ENCODE assay signal across 3 cellular contexts in genomic region chr1:28758420-28758819, GRCh38.
TF ChIP-seq lines count a peak whose summit lies in the region.

No MANE protein-coding gene starts in this region.

TF ChIP-seq in SK-N-SH, 30 proteins besides CTCF, POLR2A, EP300 and RAD21:
- TF ChIP-seq ELF1 (IDR thresholded peaks at IDR 0.05) (no peak), POLR2AphosphoS5 (IDR thresholded peaks at IDR 0.05; ENCODE audit: low read depth, low read length) (0 out of 2 replicates have a peak, but pooled peaks have one; percentile 17)

TF ChIP-seq in SK-N-SH treated with all-trans-retinoic acid at 6 μM for 48 hours, 23 proteins besides CTCF, POLR2A, EP300 and RAD21:
- no peak for TF ChIP-seq ISL1 (CRISPR knock-in tag; IDR thresholded peaks at IDR 0.05)
- TF ChIP-seq CREB5 (CRISPR knock-in tag; IDR thresholded peaks at IDR 0.05; ENCODE audit: low read depth), result no peak
- no peak for TF ChIP-seq SNAI2 (CRISPR knock-in tag; IDR thresholded peaks at IDR 0.05)
- no peak for TF ChIP-seq ZFP30 (CRISPR knock-in tag; IDR thresholded peaks at IDR 0.05)
- no peak for TF ChIP-seq CSRNP3 (CRISPR knock-in tag; IDR thresholded peaks at IDR 0.05)
- no peak for TF ChIP-seq TCF4 (CRISPR knock-in tag; IDR thresholded peaks at IDR 0.05; ENCODE audit: borderline replicate concordance)
- no peak for TF ChIP-seq RARB (CRISPR knock-in tag; IDR thresholded peaks at IDR 0.05)
- no peak for TF ChIP-seq BACH2 (CRISPR knock-in tag; IDR thresholded peaks at IDR 0.05; ENCODE audit: borderline replicate concordance)
- TF ChIP-seq ARNTL (CRISPR knock-in tag; IDR thresholded peaks at IDR 0.05; ENCODE audit: borderline replicate concordance, low read depth), result no peak
- TF ChIP-seq CSDC2 (CRISPR knock-in tag; IDR thresholded peaks at IDR 0.05), result no peak

TF ChIP-seq in HepG2, 621 proteins besides CTCF, POLR2A, EP300 and RAD21:
- TF ChIP-seq PPARG (CRISPR knock-in tag; conservative IDR thresholded peaks at IDR 0.05) (no peak), RBM22 (optimal IDR thresholded peaks at IDR 0.05; ENCODE audit: low read length) (peak; percentile 67)
- TF ChIP-seq, protein P1, sequence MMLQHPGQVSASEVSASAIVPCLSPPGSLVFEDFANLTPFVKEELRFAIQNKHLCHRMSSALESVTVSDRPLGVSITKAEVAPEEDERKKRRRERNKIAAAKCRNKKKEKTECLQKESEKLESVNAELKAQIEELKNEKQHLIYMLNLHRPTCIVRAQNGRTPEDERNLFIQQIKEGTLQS (CRISPR knock-in tag; IDR thresholded peaks at IDR 0.05), result no peak
